8 cellular contexts compared by ENCODE assay signal in genomic region chr1:7669559-7670208, GRCh38.
A peak's percentile ranks its signal among the peaks of the same experiment; 100 is the strongest.
DNase-seq lines count a peak whose midpoint lies in the region; ATAC-seq and TF ChIP-seq lines count a peak whose summit lies in the region.

No MANE protein-coding gene starts in this region.

- H3K27ac ChIP-seq in HCT116 (ENCODE audit: low read depth, low read length) (no peak overlapping the region), Panc1 (ENCODE audit: low read length) (no peak overlapping the region), gastroesophageal sphincter (no peak overlapping the region), transverse colon (no peak overlapping the region)

- H3K4me3 Mint-ChIP-seq in activated T-helper 17 cell treated with anti-CD3 and anti-CD28 coated beads, Interleukin-2, amount 50 U/mL, for 72 hours, result peak overlapping the region; percentile 52

- intact Hi-C loops in HCT116 (cut with micrococcal nuclease) (loop anchor here (5.0 to 10.0 kb wide), 3 partner anchors 275 to 678 kb away; partner anchors contain the start of genes PARK7 and TNFRSF9), Panc1 (cut with micrococcal nuclease; ENCODE audit: unreplicated experiment) (loop anchor here (5.0 kb wide), 1 partner anchor 233 kb away; no protein-coding TSS in a partner anchor), transverse colon (cut with DNase I; ENCODE audit: low total_unique reads) (loop anchor here (10.0 kb wide), 1 partner anchor 225 kb away; no protein-coding TSS in a partner anchor)

- BruUV-seq in HCT116 (replicated peaks; lab: Mats Ljungman, UMichigan) (no TSS peak), Panc1 (replicated peaks; lab: Mats Ljungman, UMichigan) (no TSS peak)

- H3K79me2 ChIP-seq in HCT116 (ENCODE audit: insufficient read depth, low read length), result no peaks in the 10 kb centered on the region

- no peaks in the 10 kb centered on the region for H3K36me3 Mint-ChIP-seq in activated T-helper 17 cell treated with anti-CD3 and anti-CD28 coated beads, Interleukin-2, amount 50 U/mL, for 72 hours (ENCODE audit: low read depth)

- TF ChIP-seq POLR2A in HCT116 (IDR thresholded peaks at IDR 0.05; ENCODE audit: borderline replicate concordance, extremely low read depth, insufficient read depth, insufficient read length) (no peak), gastroesophageal sphincter (IDR thresholded peaks at IDR 0.05) (no peak), transverse colon (IDR thresholded peaks at IDR 0.05) (no peak)

- RAD21 ChIA-PET in HCT116 (lab: Charles Lee; ENCODE audit: low non-redundant PET in 1 of 2, low total read pairs in 2 of 2, uncharacterized antibody in 2 of 2, unreplicated experiment in 2 of 2), result interaction anchor here (0.7 to 1.9 kb wide), 3 partner anchors 83 to 120 kb away, joined by 3 to 8 read pairs (median 5); no protein-coding TSS in a partner anchor

- H3K27ac Mint-ChIP-seq in activated T-helper 17 cell treated with anti-CD3 and anti-CD28 coated beads, Interleukin-2, amount 50 U/mL, for 72 hours, result peak overlapping the region; percentile 28

- peak overlapping the region; percentile 26; the same call in 1 of the 2 replicates for H3K4me2 ChIP-seq in HCT116 (ENCODE audit: low read length)

- H3K4me3 ChIP-seq in HCT116 (replicated peaks in 1 of 2; ENCODE audit: low read depth in 1 of 2, low read length in 2 of 2) (no peak overlapping the region), Panc1 (ENCODE audit: low read depth in 2 of 2, low read length in 2 of 2) (no peak overlapping the region), gastroesophageal sphincter (peak overlapping the region in 1 of 2 donors; percentile 33), transverse colon (peak overlapping the region in 1 of 4 donors; percentile 2)

- peak in 11 of 14 donors; percentile 26 to 65 (median 43) for DNase-seq in C1 segment of cervical spinal cord (lab: John Stamatoyannopoulos, UW)
- DNase-seq in HCT116 (ENCODE audit: low read depth, low spot score), result peak; percentile 31
- DNase-seq in Panc1 (ENCODE audit: low read depth, low spot score), result peak; percentile 33
- peak in 49 of 56 donors; percentile 12 to 81 (median 51) for DNase-seq in nucleus accumbens (lab: John Stamatoyannopoulos, UW)
- peak; percentile 41 for DNase-seq in transverse colon

- H3K9me3 Mint-ChIP-seq in activated T-helper 17 cell treated with anti-CD3 and anti-CD28 coated beads, Interleukin-2, amount 50 U/mL, for 72 hours, result no peaks in the 10 kb centered on the region

- in situ Hi-C loops in Panc1 (cut with HindIII; ENCODE audit: low pct_unique_long_range_greater_than_20kb, low sequenced_read_pairs) (no loop called here), transverse colon (cut with MboI; ENCODE audit: low pct_ligation_motif_present in 1 of 4, low pct_unique_long_range_greater_than_20kb in 1 of 4, low sequenced_read_pairs in 3 of 4) (loop anchor here (5.0 to 25.0 kb wide), 4 partner anchors 75 to 243 kb away; no protein-coding TSS in a partner anchor)

- H3K9me2 ChIP-seq in HCT116 (ENCODE audit: insufficient read depth), result no peaks in the 10 kb centered on the region

- ATAC-seq in HCT116 (peak; percentile 76), Panc1 (peak; percentile 62), gastroesophageal sphincter (peak; percentile 48), GM19397 (IDR thresholded peaks at IDR 0.05; ENCODE audit: unreplicated experiment) (no peak)
- peak; percentile 72 for ATAC-seq in activated T-helper 17 cell treated with anti-CD3 and anti-CD28 coated beads, Interleukin-2, amount 50 U/mL, for 72 hours (replicated peaks)

- no peak overlapping the region for H2AFZ ChIP-seq in HCT116 (ENCODE audit: low read depth, low read length, poor library complexity, severe bottlenecking)

- H3K27me3 ChIP-seq in HCT116 (ENCODE audit: insufficient read depth, low read length), result no peaks in the 10 kb centered on the region
- H3K27me3 ChIP-seq in Panc1 (ENCODE audit: control insufficient read depth, insufficient read depth, low read length), result no peaks in the 10 kb centered on the region; the same call in 1 of the 2 replicates
- H3K27me3 ChIP-seq in gastroesophageal sphincter, result peaks cover 11% of the 10 kb centered on the region
- peaks cover 3% of the 10 kb centered on the region for H3K27me3 ChIP-seq in transverse colon

- H3K27me3 Mint-ChIP-seq in activated T-helper 17 cell treated with anti-CD3 and anti-CD28 coated beads, Interleukin-2, amount 50 U/mL, for 72 hours, result no peaks in the 10 kb centered on the region

- no peaks in the 10 kb centered on the region for H4K20me1 ChIP-seq in HCT116 (ENCODE audit: insufficient read depth)

- POLR2A ChIA-PET in HCT116 (lab: Charles Lee), result no interaction called here
- POLR2A ChIA-PET in Panc1 (lab: Charles Lee), result no interaction called here

- TF ChIP-seq EP300 in gastroesophageal sphincter (IDR thresholded peaks at IDR 0.05), result no peak
- no peak for TF ChIP-seq EP300 in transverse colon (IDR thresholded peaks at IDR 0.05; ENCODE audit: low read depth)

- peak; percentile 87 for TF ChIP-seq RAD21 in HCT116 (IDR thresholded peaks at IDR 0.05; ENCODE audit: low read depth)

- H3K4me1 ChIP-seq in HCT116 (ENCODE audit: control insufficient read depth in 1 of 2, insufficient read depth in 2 of 2, low read length in 2 of 2) (peaks cover 0 to 8% of the 10 kb centered on the region in 2 experiments; a peak in 2 of 4 replicates), Panc1 (ENCODE audit: control insufficient read depth, insufficient read depth, low read length) (peaks cover 3% of the 10 kb centered on the region; the same call in 1 of the 2 replicates), gastroesophageal sphincter (peaks cover 0 to 24% (median 11%) of the 10 kb centered on the region in 3 donors), transverse colon (peaks cover 0 to 9% (median 6%) of the 10 kb centered on the region in 4 donors)

- no peaks in the 10 kb centered on the region for H3K9me3 ChIP-seq in HCT116 (ENCODE audit: control insufficient read depth in 1 of 2, insufficient read depth in 1 of 2, low read depth in 1 of 2, low read length in 2 of 2)
- H3K9me3 ChIP-seq in Panc1 (ENCODE audit: control insufficient read depth, insufficient read depth, low read depth, low read length), result no peaks in the 10 kb centered on the region
- H3K9me3 ChIP-seq in gastroesophageal sphincter, result no peaks in the 10 kb centered on the region
- no peaks in the 10 kb centered on the region for H3K9me3 ChIP-seq in transverse colon

- TF ChIP-seq CTCF in HCT116 (IDR thresholded peaks at IDR 0.05 in 2 of 3, conservative IDR thresholded peaks at IDR 0.05 in 1 of 3; ENCODE audit: borderline replicate concordance in 1 of 3, insufficient read depth in 1 of 3, low read depth in 2 of 3, low read length in 2 of 3), result peak; percentile 81 to 92 (median 89)
- TF ChIP-seq CTCF in Panc1 (IDR thresholded peaks at IDR 0.05), result peak; percentile 95
- peak in 3 of 4 experiments; percentile 65 to 93 (median 73) for TF ChIP-seq CTCF in gastroesophageal sphincter (IDR thresholded peaks at IDR 0.05)
- TF ChIP-seq CTCF in transverse colon (IDR thresholded peaks at IDR 0.05), result peak; percentile 61 to 80 (median 78)

- 60% methylated on average over 3 of the region's 17 CpGs; no CpG with 5 or more reads in 1 of the 2 donors for WGBS in gastroesophageal sphincter (ENCODE audit: low coverage in 1 of 2), 2 donors
- WGBS in transverse colon (ENCODE audit: low coverage in 1 of 2), 2 donors, result 17% methylated on average over 12 of the region's 17 CpGs; no CpG with 5 or more reads in 1 of the 2 donors

- H3K36me3 ChIP-seq in HCT116 (ENCODE audit: control insufficient read depth in 1 of 2, insufficient read depth in 2 of 2, low read length in 2 of 2) (no peaks in the 10 kb centered on the region), Panc1 (ENCODE audit: control insufficient read depth, insufficient read depth, low read length) (no peaks in the 10 kb centered on the region), gastroesophageal sphincter (no peaks in the 10 kb centered on the region), transverse colon (no peaks in the 10 kb centered on the region)

- no peaks in the 10 kb centered on the region for H3K4me1 Mint-ChIP-seq in activated T-helper 17 cell treated with anti-CD3 and anti-CD28 coated beads, Interleukin-2, amount 50 U/mL, for 72 hours

- no peak overlapping the region for H3K9ac ChIP-seq in HCT116 (ENCODE audit: low read length)

- CTCF ChIA-PET in HCT116 (lab: Charles Lee) (interaction anchor here (0.6 to 3.6 kb wide), 23 partner anchors 10 to 1179 kb away, joined by 3 to 96 read pairs (median 4); partner anchors contain the start of gene PARK7), Panc1 (lab: Charles Lee) (interaction anchor here (0.6 to 8.3 kb wide), 9 partner anchors 10 to 250 kb away, joined by 3 to 135 read pairs (median 4); no protein-coding TSS in a partner anchor)

TF ChIP-seq in HCT116, 20 proteins besides CTCF, POLR2A, EP300 and RAD21:
- TF ChIP-seq TCF7L2 (IDR thresholded peaks at IDR 0.05; ENCODE audit: borderline replicate concordance, extremely low read depth, insufficient read depth, insufficient read length) (no peak), CBX3 (IDR thresholded peaks at IDR 0.05; ENCODE audit: low read depth) (no peak), CEBPB (IDR thresholded peaks at IDR 0.05; ENCODE audit: low read depth) (no peak), ZFX (IDR thresholded peaks at IDR 0.05) (no peak), EZH2 (IDR thresholded peaks at IDR 0.05) (no peak), YY1 (IDR thresholded peaks at IDR 0.05; ENCODE audit: extremely low read depth, insufficient replicate concordance, low read depth, low read length) (no peak)
